In the genomic region with DNA sequence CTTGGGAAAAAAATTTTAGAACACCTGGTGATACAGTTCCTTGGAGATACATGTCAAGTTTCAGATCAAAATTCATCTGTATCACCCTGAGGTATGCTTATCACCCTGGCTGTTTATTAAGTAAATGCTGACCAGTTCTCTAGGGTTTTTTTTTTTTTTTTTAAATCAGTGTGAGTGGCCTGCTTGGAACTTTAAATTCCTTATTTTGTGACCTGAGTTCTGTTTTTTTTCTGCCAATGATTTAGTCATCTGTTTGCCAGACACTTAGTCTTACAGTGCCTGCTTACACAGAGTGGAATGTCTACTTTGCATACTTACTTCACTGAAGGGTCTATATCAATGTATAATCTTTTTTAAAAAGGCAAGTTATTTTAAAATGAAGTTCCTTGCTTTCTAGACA, we compare ENCODE assay signal across 1 cellular context.
A peak's percentile ranks its signal among the peaks of the same experiment; 100 is the strongest.
TF ChIP-seq lines count a peak whose summit lies in the region.

No MANE protein-coding gene starts in this region.

TF ChIP-seq in HEK293, 187 proteins besides CTCF, POLR2A, EP300 and RAD21:
- TF ChIP-seq, protein P1, sequence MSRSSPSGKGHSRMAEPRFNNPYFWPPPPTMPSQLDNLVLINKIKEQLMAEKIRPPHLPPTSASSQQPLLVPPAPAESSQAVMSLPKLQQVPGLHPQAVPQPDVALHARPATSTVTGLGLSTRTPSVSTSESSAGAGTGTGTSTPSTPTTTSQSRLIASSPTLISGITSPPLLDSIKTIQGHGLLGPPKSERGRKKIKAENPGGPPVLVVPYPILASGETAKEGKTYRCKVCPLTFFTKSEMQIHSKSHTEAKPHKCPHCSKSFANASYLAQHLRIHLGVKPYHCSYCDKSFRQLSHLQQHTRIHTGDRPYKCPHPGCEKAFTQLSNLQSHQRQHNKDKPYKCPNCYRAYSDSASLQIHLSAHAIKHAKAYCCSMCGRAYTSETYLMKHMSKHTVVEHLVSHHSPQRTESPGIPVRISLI (tag by site-specific recombination; IDR thresholded peaks at IDR 0.05) = 0 out of 2 replicates have a peak, but pooled peaks have one; percentile 14
- TF ChIP-seq, protein P2, sequence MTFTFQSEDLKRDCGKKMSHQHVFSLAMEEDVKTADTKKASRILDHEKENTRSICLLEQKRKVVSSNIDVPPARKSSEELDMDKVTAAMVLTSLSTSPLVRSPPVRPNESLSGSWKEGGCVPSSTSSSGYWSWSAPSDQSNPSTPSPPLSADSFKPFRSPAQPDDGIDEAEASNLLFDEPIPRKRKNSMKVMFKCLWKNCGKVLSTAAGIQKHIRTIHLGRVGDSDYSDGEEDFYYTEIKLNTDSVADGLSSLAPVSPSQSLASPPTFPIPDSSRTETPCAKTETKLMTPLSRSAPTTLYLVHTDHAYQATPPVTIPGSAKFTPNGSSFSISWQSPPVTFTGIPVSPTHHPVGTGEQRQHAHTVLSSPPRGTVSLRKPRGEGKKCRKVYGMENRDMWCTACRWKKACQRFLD (tag by site-specific recombination; IDR thresholded peaks at IDR 0.05) = no peak
